17 cellular contexts compared by ENCODE assay signal in the genomic region with DNA sequence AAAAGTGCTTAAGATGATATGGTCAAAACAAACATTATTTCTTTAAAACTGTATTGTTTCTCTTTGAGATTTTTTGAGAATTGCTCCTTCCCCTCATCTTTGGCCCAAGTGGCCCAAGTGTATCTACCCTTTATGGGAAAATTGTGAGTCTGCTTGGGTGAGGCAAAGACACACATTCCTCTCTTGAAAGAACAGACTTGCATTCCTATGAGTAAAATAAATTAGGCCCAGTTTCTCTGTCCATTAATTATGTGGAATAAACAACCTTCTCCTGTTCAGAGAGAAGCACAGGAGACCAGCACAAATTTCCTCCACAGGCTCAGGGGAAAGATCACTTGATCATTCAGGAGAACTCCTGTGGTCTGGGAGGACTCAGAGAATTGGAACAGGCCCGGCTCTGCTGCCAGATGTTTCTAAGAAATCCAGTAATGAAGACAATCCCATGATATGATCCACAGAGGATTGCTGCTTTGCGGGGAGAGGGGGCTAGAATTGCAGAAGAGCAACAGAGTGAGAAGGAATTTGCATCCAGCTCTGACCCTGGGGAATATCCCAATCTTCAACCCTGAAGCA. TPM values are rescaled to one million over a fixed set of nuclear protein-coding genes. Genes with fewer than 3 reads are reported as not detected.
DNase-seq lines count a peak whose midpoint lies in the region; ATAC-seq and TF ChIP-seq lines count a peak whose summit lies in the region.
"Had no signal": no experiment of that assay in that cellular context is flagged by ENCODE, and none has a peak within 500 bp of the region (broad histone marks: within the 10 kb centered on the region; RNA-seq: fewer than 3 reads in every experiment).

No MANE protein-coding gene starts in this region.

- ATAC-seq in body of pancreas (no peak), GM21528 (IDR thresholded peaks at IDR 0.05; ENCODE audit: low FRiP score, unreplicated experiment) (no peak)
- no peak for ATAC-seq in stimulated activated naive CD8-positive, alpha-beta T cell treated with anti-CD3 and anti-CD28 coated beads, Interleukin-15, amount 100 ng/mL, for 72 hours
- ATAC-seq: effector memory CD8-positive, alpha-beta T cell; naive thymus-derived CD8-positive, alpha-beta T cell had no signal

- no peak overlapping the region for H3K4me2 ChIP-seq in mesenchymal stem cell (ENCODE audit: low read length, poor library complexity, severe bottlenecking)

- H4K8ac ChIP-seq in mesenchymal stem cell (ENCODE audit: low read length), result no peak overlapping the region

- no peak overlapping the region for H2AFZ ChIP-seq in mesenchymal stem cell (ENCODE audit: low read depth, low read length)

- H3K27me3 ChIP-seq in body of pancreas, result no peaks in the 10 kb centered on the region
- H3K27me3 ChIP-seq in mesenchymal stem cell (ENCODE audit: control insufficient read depth in 1 of 2, insufficient read depth in 1 of 2, low read length in 2 of 2), result no peaks in the 10 kb centered on the region

- H3K36me3 ChIP-seq in body of pancreas (replicated peaks in 1 of 2; ENCODE audit: insufficient read depth in 1 of 2, low read depth in 2 of 2) (no peaks in the 10 kb centered on the region), mesenchymal stem cell (ENCODE audit: control insufficient read depth in 1 of 2, insufficient read depth in 2 of 2, low read depth in 1 of 2, low read length in 2 of 2) (no peaks in the 10 kb centered on the region)

- 76 to 79% methylated on average over 2 of the region's 2 CpGs for WGBS in body of pancreas, 2 donors
- WGBS in mesenchymal stem cell, result 15% methylated on average over 2 of the region's 2 CpGs

- H3K14ac ChIP-seq in mesenchymal stem cell (ENCODE audit: low read length in 2 of 2), result no peak overlapping the region

- H3K9me3 ChIP-seq in body of pancreas (no peaks in the 10 kb centered on the region), mesenchymal stem cell (ENCODE audit: control insufficient read depth, low read length) (no peaks in the 10 kb centered on the region)

- H2BK15ac ChIP-seq in mesenchymal stem cell (ENCODE audit: low read depth, poor library complexity, severe bottlenecking), result no peak overlapping the region

- no peak overlapping the region for H3K27ac Mint-ChIP-seq in stimulated activated naive CD8-positive, alpha-beta T cell treated with anti-CD3 and anti-CD28 coated beads, Interleukin-15, amount 100 ng/mL, for 72 hours
- H3K27ac Mint-ChIP-seq: B cell; effector memory CD8-positive, alpha-beta T cell; naive thymus-derived CD8-positive, alpha-beta T cell had no signal

- no peaks in the 10 kb centered on the region for H3K4me1 Mint-ChIP-seq in stimulated activated naive CD8-positive, alpha-beta T cell treated with anti-CD3 and anti-CD28 coated beads, Interleukin-15, amount 100 ng/mL, for 72 hours
- H3K4me1 Mint-ChIP-seq: naive thymus-derived CD8-positive, alpha-beta T cell had no signal

- H3K23ac ChIP-seq in mesenchymal stem cell (ENCODE audit: low read length in 2 of 2), result no peak overlapping the region

- H3K4me3 ChIP-seq in body of pancreas, result no peak overlapping the region
- no peak overlapping the region for H3K4me3 ChIP-seq in mesenchymal stem cell (ENCODE audit: insufficient read depth in 1 of 2, low read depth in 1 of 2, low read length in 2 of 2)
- no peak overlapping the region for H3K4me3 ChIP-seq in skeletal muscle cell (ENCODE audit: low read depth, low read length)

- peak overlapping the region; percentile 70 for H2AK5ac ChIP-seq in mesenchymal stem cell (ENCODE audit: low read length, severe bottlenecking)

- no peak overlapping the region for H3K4me3 Mint-ChIP-seq in stimulated activated naive CD8-positive, alpha-beta T cell treated with anti-CD3 and anti-CD28 coated beads, Interleukin-15, amount 100 ng/mL, for 72 hours
- H3K4me3 Mint-ChIP-seq: B cell; effector memory CD8-positive, alpha-beta T cell; naive thymus-derived CD8-positive, alpha-beta T cell had no signal

- H3K27ac ChIP-seq in body of pancreas (no peak overlapping the region), mesenchymal stem cell (ENCODE audit: low read length, poor library complexity, severe bottlenecking) (peak overlapping the region; percentile 15)

- peak overlapping the region in 1 of 2 experiments; percentile 77 for H2BK12ac ChIP-seq in mesenchymal stem cell (ENCODE audit: low read length in 2 of 2)

- DNase-seq in EH (ENCODE audit: low read depth), result peak; percentile 35
- peak in 3 of 4 donors; percentile 25 to 34 (median 28) for DNase-seq in body of pancreas
- DNase-seq in mesenchymal stem cell, result peak; percentile 67
- peak; percentile 39 for DNase-seq in skeletal muscle cell (ENCODE audit: low read depth)
- DNase-seq in iPS-NIHi7 (ENCODE audit: extremely low spot score), result no peak
- DNase-seq in stimulated activated naive CD8-positive, alpha-beta T cell treated with anti-CD3 and anti-CD28 coated beads, Interleukin-15, amount 100 ng/mL, for 72 hours, result no peak
- no peak for DNase-seq in NCI-H1694 treated with DMSO at 0.1 percent for 48 hours (lab: John Stamatoyannopoulos, UW)
- DNase-seq: activated CD4-positive, CD25-positive, alpha-beta regulatory T cell; DMS53; effector memory CD8-positive, alpha-beta T cell; naive thymus-derived CD8-positive, alpha-beta T cell; NCI-H146; stimulated activated naive CD4-positive, alpha-beta T cell; T-helper 1 cell had no signal

- no peaks in the 10 kb centered on the region for H3K4me1 ChIP-seq in body of pancreas
- H3K4me1 ChIP-seq in mesenchymal stem cell (ENCODE audit: control insufficient read depth, insufficient read depth, low read depth, low read length), result no peaks in the 10 kb centered on the region

- TF ChIP-seq CTCF in body of pancreas (IDR thresholded peaks at IDR 0.05), result no peak

- no peaks in the 10 kb centered on the region for H3K79me1 ChIP-seq in mesenchymal stem cell (replicated peaks; ENCODE audit: low read length, poor library complexity, severe bottlenecking)

- H2BK5ac ChIP-seq in mesenchymal stem cell (ENCODE audit: low read depth, low read length, poor library complexity, severe bottlenecking), result no peak overlapping the region

- H2BK120ac ChIP-seq in mesenchymal stem cell (ENCODE audit: low read depth, low read length), result peak overlapping the region; percentile 42

- intact Hi-C loops in body of pancreas (cut with DNase I), result no loop called here

- no peak for TF ChIP-seq POLR2A in body of pancreas (IDR thresholded peaks at IDR 0.05)

- peak overlapping the region; percentile 43 for H3K9ac ChIP-seq in mesenchymal stem cell (ENCODE audit: low read length)

- peak overlapping the region; percentile 11 to 77 for H3K4ac ChIP-seq in mesenchymal stem cell (ENCODE audit: low read depth in 1 of 2, low read length in 2 of 2)

- peaks cover 0 to 4% of the 10 kb centered on the region in 2 donors for H3K9me3 Mint-ChIP-seq in stimulated activated naive CD8-positive, alpha-beta T cell treated with anti-CD3 and anti-CD28 coated beads, Interleukin-15, amount 100 ng/mL, for 72 hours
- H3K9me3 Mint-ChIP-seq: effector memory CD8-positive, alpha-beta T cell; naive thymus-derived CD8-positive, alpha-beta T cell had no signal

- H4K91ac ChIP-seq in mesenchymal stem cell (ENCODE audit: low read length), result no peak overlapping the region

- H3K27me3 Mint-ChIP-seq in stimulated activated naive CD8-positive, alpha-beta T cell treated with anti-CD3 and anti-CD28 coated beads, Interleukin-15, amount 100 ng/mL, for 72 hours, result no peaks in the 10 kb centered on the region

- H3K18ac ChIP-seq in mesenchymal stem cell (ENCODE audit: low read depth in 1 of 2, low read length in 2 of 2), result peak overlapping the region; percentile 45 to 54

RNA-seq across cellular contexts. Expression of a gene that starts 53.9 kb away (rescaled TPM):
- 10 to 100 TPM; 22.7 to 29.6 TPM for total RNA-seq in body of pancreas
- 40.7 TPM for polyA plus RNA-seq in mesenchymal stem cell (2013, experiment 1 of 2)
- polyA plus RNA-seq in mesenchymal stem cell (2013, experiment 2 of 2), result 41.6 TPM
- total RNA-seq: naive thymus-derived CD8-positive, alpha-beta T cell; NCI-H460 had no signal
- polyA plus RNA-seq: naive thymus-derived CD8-positive, alpha-beta T cell had no signal

Comparison
In these comparisons a context has a peak if more than half of its experiments do, and no peak if none do; other contexts are left out.
1. DNase-seq: peak in EH (single experiment), body of pancreas (3 of 4), mesenchymal stem cell (single experiment) and skeletal muscle cell (single experiment); none in iPS-NIHi7 (single experiment), stimulated activated naive CD8-positive, alpha-beta T cell treated with anti-CD3 and anti-CD28 coated beads, Interleukin-15, amount 100 ng/mL, for 72 hours (0 of 2) and NCI-H1694 treated with DMSO at 0.1 percent for 48 hours (single experiment).